ENCODE assay signal across 21 cellular contexts in genomic region chr16:88593064-88593463, GRCh38. TPM values are rescaled to one million over a fixed set of nuclear protein-coding genes. Genes with fewer than 3 reads are reported as not detected.
A peak's percentile ranks its signal among the peaks of the same experiment; 100 is the strongest.
DNase-seq lines count a peak whose midpoint lies in the region; ATAC-seq, FAIRE-seq and TF ChIP-seq lines count a peak whose summit lies in the region.
"Had no signal": no experiment of that assay in that cellular context is flagged by ENCODE, and none has a peak within 500 bp of the region (broad histone marks: within the 10 kb centered on the region; RNA-seq: fewer than 3 reads in every experiment).

No MANE protein-coding gene starts in this region.

- H2AFZ ChIP-seq in endothelial cell of umbilical vein (ENCODE audit: low read depth, low read length): no peak overlapping the region

- peak overlapping the region; percentile 25 for H3K27ac ChIP-seq in cardiac muscle cell
- H3K27ac ChIP-seq in endothelial cell of umbilical vein (ENCODE audit: insufficient read depth, low read depth, low read length): no peak overlapping the region
- peak overlapping the region; percentile 77 for H3K27ac ChIP-seq in substantia nigra (ENCODE audit: low read depth, low read length, poor library complexity, severe bottlenecking)

- no peaks in the 10 kb centered on the region for H3K9me3 ChIP-seq in cardiac muscle cell (ENCODE audit: low read depth)
- H3K9me3 ChIP-seq in endothelial cell of umbilical vein (replicated peaks; ENCODE audit: control insufficient read depth, insufficient read depth, low read length): no peaks in the 10 kb centered on the region
- H3K9me3 ChIP-seq: BE2C had no signal

- intact Hi-C loops in Right ventricle myocardium inferior (cut with DNase I): no loop called here
- intact Hi-C loops in endothelial cell of umbilical vein (cut with micrococcal nuclease): no loop called here

- dilution Hi-C loops in endothelial cell of umbilical vein (cut with MboI; ENCODE audit: extremely low pct_ligation_motif_present, low sequenced_read_pairs): no loop called here

- H3K9ac ChIP-seq in endothelial cell of umbilical vein (replicated peaks; ENCODE audit: extremely low read depth, insufficient read depth, low read length): no peak overlapping the region

- DNase-seq in cardiac muscle cell (ENCODE audit: low read depth in 1 of 2, low spot score in 1 of 2): no peak
- DNase-seq in Right ventricle myocardium inferior (ENCODE audit: missing footprints): no peak
- DNase-seq in WTC11 (ENCODE audit: low spot score): no peak
- no peak for DNase-seq in endothelial cell of umbilical vein (ENCODE audit: low read depth, low spot score)
- DNase-seq in substantia nigra (lab: John Stamatoyannopoulos, UW): peak in 1 of 49 donors; percentile 27
- no peak for DNase-seq in effector CD4-positive, alpha-beta T cell
- no peak for DNase-seq in stimulated activated CD4-positive, alpha-beta T cell treated with anti-CD3 and anti-CD28 coated beads, Interleukin-2, amount 100 ng/mL, for 24 hours
- DNase-seq: BE2C, DMS79, NCI-H1417, NCI-H187, NCI-H226, NCI-H524, NCI-H82, SHP77 treated with DMSO at 0.1 percent for 48 hours had no signal

- H4K20me1 ChIP-seq in endothelial cell of umbilical vein (replicated peaks; ENCODE audit: control insufficient read depth, extremely low read depth, insufficient read depth, low read length): no peaks in the 10 kb centered on the region

- no peak overlapping the region for H3K4me3 Mint-ChIP-seq in WTC11

- FAIRE-seq in endothelial cell of umbilical vein (lab: Jason Lieb, UNC): peak; percentile 8
- FAIRE-seq: D721Med, H54 had no signal

- TF ChIP-seq CTCF in cardiac muscle cell (IDR thresholded peaks at IDR 0.05; ENCODE audit: low read depth, low read length): no peak
- no peak for TF ChIP-seq CTCF in WTC11 (IDR thresholded peaks at IDR 0.05)
- no peak for TF ChIP-seq CTCF in endothelial cell of umbilical vein (IDR thresholded peaks at IDR 0.05; ENCODE audit: extremely low read depth in 1 of 2, insufficient read depth in 1 of 2, low read depth in 1 of 2, low read length in 2 of 2)

- TF ChIP-seq POLR2A in endothelial cell of umbilical vein (IDR thresholded peaks at IDR 0.05; ENCODE audit: low read depth, low read length): no peak

- H3K9me1 ChIP-seq in endothelial cell of umbilical vein (replicated peaks; ENCODE audit: control insufficient read depth, extremely low read depth, insufficient read depth, low read length): no peaks in the 10 kb centered on the region

- POLR2A ChIA-PET in WTC11 (lab: Charles Lee) (interaction anchor here (0.6 kb wide), 1 partner anchor 49 kb away, joined by 3 read pairs; no protein-coding TSS in a partner anchor), endothelial cell of umbilical vein (lab: Charles Lee) (no interaction called here)

- no peaks in the 10 kb centered on the region for H3K9me3 Mint-ChIP-seq in WTC11

- CTCF ChIA-PET in WTC11 (lab: Charles Lee): interaction anchor here (0.6 to 2.8 kb wide), 3 partner anchors 16 to 442 kb away, joined by 3 to 11 read pairs (median 3); partner anchors contain the start of gene ZC3H18
- CTCF ChIA-PET in endothelial cell of umbilical vein (lab: Charles Lee): no interaction called here

- no peak overlapping the region for H3K4me3 ChIP-seq in cardiac muscle cell
- H3K4me3 ChIP-seq in endothelial cell of umbilical vein (replicated peaks in 1 of 3; ENCODE audit: insufficient read depth in 1 of 3, low read depth in 1 of 3, low read length in 3 of 3): no peak overlapping the region

- H3K36me3 Mint-ChIP-seq in WTC11: peaks cover 44% of the 10 kb centered on the region

- no peaks in the 10 kb centered on the region for H3K27me3 Mint-ChIP-seq in WTC11 (ENCODE audit: low read depth)

- H3K4me1 ChIP-seq in cardiac muscle cell (ENCODE audit: low read depth) (no peaks in the 10 kb centered on the region), endothelial cell of umbilical vein (ENCODE audit: control insufficient read depth, extremely low read depth, insufficient read depth, low read length) (peaks cover 5% of the 10 kb centered on the region)
- H3K4me1 ChIP-seq: BE2C had no signal

- peaks cover 8% of the 10 kb centered on the region for H3K79me2 ChIP-seq in endothelial cell of umbilical vein (ENCODE audit: control insufficient read depth, insufficient read depth, low read length)

- no peak for ATAC-seq in Right ventricle myocardium inferior
- ATAC-seq in WTC11: no peak
- ATAC-seq in HG02678 (IDR thresholded peaks at IDR 0.05; ENCODE audit: unreplicated experiment): no peak

- no peaks in the 10 kb centered on the region for H3K4me1 Mint-ChIP-seq in WTC11

- H3K4me2 ChIP-seq in endothelial cell of umbilical vein (ENCODE audit: insufficient read depth, low read length): no peak overlapping the region

- H3K27me3 ChIP-seq in cardiac muscle cell: no peaks in the 10 kb centered on the region
- no peaks in the 10 kb centered on the region for H3K27me3 ChIP-seq in endothelial cell of umbilical vein (ENCODE audit: control insufficient read depth in 2 of 2, insufficient read depth in 2 of 2, low read length in 2 of 2)
- H3K27me3 ChIP-seq: BE2C had no signal

- peak overlapping the region; percentile 89 for H3K27ac Mint-ChIP-seq in WTC11

- no TSS peak for BruUV-seq in endothelial cell of umbilical vein (replicated peaks; lab: Mats Ljungman, UMichigan)

- H3K36me3 ChIP-seq in cardiac muscle cell: peaks cover 23% of the 10 kb centered on the region
- peaks cover 2 to 14% of the 10 kb centered on the region in 2 experiments for H3K36me3 ChIP-seq in endothelial cell of umbilical vein (ENCODE audit: control insufficient read depth in 2 of 2, extremely low read depth in 1 of 2, insufficient read depth in 2 of 2, low read length in 2 of 2)

TF ChIP-seq in WTC11, 78 proteins besides CTCF, POLR2A, EP300 and RAD21 (continues in another document):
- TF ChIP-seq MXD4 (CRISPR knock-in tag; IDR thresholded peaks at IDR 0.05; ENCODE audit: borderline replicate concordance): no peak

TF ChIP-seq in endothelial cell of umbilical vein, 7 proteins besides CTCF, POLR2A, EP300 and RAD21:
- TF ChIP-seq POLR2AphosphoS5 (IDR thresholded peaks at IDR 0.05; ENCODE audit: insufficient read depth, low read depth, low read length) (no peak), JUN (IDR thresholded peaks at IDR 0.05; ENCODE audit: borderline replicate concordance, insufficient read depth, insufficient read length, low read depth) (no peak), FOS (IDR thresholded peaks at IDR 0.05; ENCODE audit: borderline replicate concordance, insufficient read depth, low read length) (no peak), MYC (IDR thresholded peaks at IDR 0.05; ENCODE audit: low read depth, low read length) (no peak), GATA2 (IDR thresholded peaks at IDR 0.05; ENCODE audit: insufficient read depth, insufficient read length, low read depth, low read length) (no peak)

RNA-seq across cellular contexts. Expression of gene ZC3H18, which starts 22.9 kb away (rescaled TPM):
- total RNA-seq in cardiac muscle cell (16.1 and 26.9 TPM in 2 replicates), Right ventricle myocardium inferior (23.9 TPM), WTC11 (2021) (57.3 to 65.6 TPM (median 61.8 TPM) in 3 replicates), endothelial cell of umbilical vein (52.8 and 59.6 TPM in 2 replicates)
- polyA plus RNA-seq in cardiac muscle cell (26.8 and 31.7 TPM in 2 replicates), endothelial cell of umbilical vein (12.1 and 12.7 TPM in 2 replicates)
- 14.5 and 16.9 TPM in 2 replicates for polyA plus RNA-seq in endothelial cell of umbilical vein (2011; cell fraction: cytosol; rRNA removed)
- 56.0 and 60.2 TPM in 2 replicates for polyA plus RNA-seq in endothelial cell of umbilical vein (2011; cell fraction: nucleus; rRNA removed)
- 27.9 and 28.1 TPM in 2 replicates for polyA plus RNA-seq in endothelial cell of umbilical vein (2012)
- 9.2 and 9.8 TPM in 2 replicates for polyA minus RNA-seq in endothelial cell of umbilical vein
- 21.1 TPM for polyA minus RNA-seq in endothelial cell of umbilical vein (2011; cell fraction: cytosol; rRNA and poly(A)+ RNA removed)
- polyA minus RNA-seq in endothelial cell of umbilical vein (2011; cell fraction: nucleus; rRNA and poly(A)+ RNA removed): 13.8 and 15.4 TPM in 2 replicates

RNA-seq across cellular contexts. Expression of gene IL17C, which starts 45.3 kb away (rescaled TPM):
- not detected in 2 replicates for total RNA-seq in cardiac muscle cell
- polyA plus RNA-seq in cardiac muscle cell: not detected in 2 replicates
- total RNA-seq in Right ventricle myocardium inferior: not detected
- 0.80 to 1.9 TPM (median 1.5 TPM) in 3 replicates for total RNA-seq in WTC11 (2021)
- total RNA-seq in endothelial cell of umbilical vein: not detected in 2 replicates
- 0.14 and 0.17 TPM in 2 replicates for polyA plus RNA-seq in endothelial cell of umbilical vein
- polyA plus RNA-seq in endothelial cell of umbilical vein (2011; cell fraction: cytosol; rRNA removed): 0.10 TPM in 1 of 2 replicates, not detected in the other
- 0.24 and 0.37 TPM in 2 replicates for polyA plus RNA-seq in endothelial cell of umbilical vein (2011; cell fraction: nucleus; rRNA removed)
- not detected in 2 replicates for polyA plus RNA-seq in endothelial cell of umbilical vein (2012)
- not detected in 2 replicates for polyA minus RNA-seq in endothelial cell of umbilical vein
- polyA minus RNA-seq in endothelial cell of umbilical vein (2011; cell fraction: cytosol; rRNA and poly(A)+ RNA removed): not detected
- not detected in 2 replicates for polyA minus RNA-seq in endothelial cell of umbilical vein (2011; cell fraction: nucleus; rRNA and poly(A)+ RNA removed)
- total RNA-seq: A172, M059J, RPMI7951 had no signal

RNA-seq across cellular contexts. Expression of gene CYBA, which starts 57.8 kb away (rescaled TPM):
- total RNA-seq in cardiac muscle cell (174 and 218 TPM in 2 replicates), Right ventricle myocardium inferior (63.7 TPM), WTC11 (2021) (169 to 219 TPM (median 207 TPM) in 3 replicates), endothelial cell of umbilical vein (37.0 and 45.8 TPM in 2 replicates)
- polyA plus RNA-seq in cardiac muscle cell (233 and 237 TPM in 2 replicates), endothelial cell of umbilical vein (77.3 and 100 TPM in 2 replicates)
- polyA plus RNA-seq in endothelial cell of umbilical vein (2011; cell fraction: cytosol; rRNA removed): 23.9 and 36.3 TPM in 2 replicates
- polyA plus RNA-seq in endothelial cell of umbilical vein (2011; cell fraction: nucleus; rRNA removed): 36.0 and 38.6 TPM in 2 replicates
- 36.0 and 60.6 TPM in 2 replicates for polyA plus RNA-seq in endothelial cell of umbilical vein (2012)
- polyA minus RNA-seq in endothelial cell of umbilical vein: 24.4 and 25.9 TPM in 2 replicates
- 325 TPM for polyA minus RNA-seq in endothelial cell of umbilical vein (2011; cell fraction: cytosol; rRNA and poly(A)+ RNA removed)
- polyA minus RNA-seq in endothelial cell of umbilical vein (2011; cell fraction: nucleus; rRNA and poly(A)+ RNA removed): 7.6 and 10.3 TPM in 2 replicates
- total RNA-seq: M059J had no signal
